17 cellular contexts compared by ENCODE assay signal in the genomic region with DNA sequence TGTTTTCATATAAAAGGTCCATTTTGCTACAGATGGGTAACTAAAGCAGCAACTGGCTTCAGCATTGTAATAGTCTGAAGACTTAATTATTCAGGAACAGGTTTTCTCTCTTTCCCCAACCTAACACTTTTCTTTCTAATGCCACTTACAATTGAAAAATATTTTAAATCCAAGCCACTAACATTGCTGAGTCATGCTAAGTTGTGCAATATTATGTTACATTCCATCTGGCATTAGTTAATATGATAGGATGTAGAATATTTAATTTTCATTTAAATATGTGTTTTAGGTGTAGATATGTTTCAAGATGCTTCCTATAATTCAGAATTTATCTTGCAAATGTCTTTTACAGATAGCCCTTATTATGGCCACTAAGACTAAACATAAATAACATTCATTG.
DNase-seq lines count a peak whose midpoint lies in the region; ATAC-seq and TF ChIP-seq lines count a peak whose summit lies in the region.
"Had no signal": no experiment of that assay in that cellular context is flagged by ENCODE, and none has a peak within 500 bp of the region (broad histone marks: within the 10 kb centered on the region; RNA-seq: fewer than 3 reads in every experiment).

No MANE protein-coding gene starts in this region.

- H3K4me3 Mint-ChIP-seq in activated T-cell treated with anti-CD3 and anti-CD28 coated beads, Interleukin-2, amount 50 U/mL, for 72 hours, result no peak overlapping the region

- DNase-seq in HFF-Myc (ENCODE audit: extremely low read depth, low read depth) (peak; percentile 46), amniotic epithelial cell (ENCODE audit: low read depth) (peak; percentile 76), foreskin fibroblast (peak; percentile 43 to 78), Right ventricle myocardium superior (no peak), esophagus squamous epithelium (lab: John Stamatoyannopoulos, UW) (no peak)
- DNase-seq in activated T-cell treated with anti-CD3 and anti-CD28 coated beads, Interleukin-2, amount 50 U/mL, for 72 hours, result no peak
- DNase-seq in activated CD8-positive, alpha-beta memory T cell treated with anti-CD3 and anti-CD28 coated beads, Interleukin-2, amount 50 U/mL, for 48 hours, result no peak
- DNase-seq: activated CD4-positive, alpha-beta T cell treated with anti-CD3 and anti-CD28 coated beads, Interleukin-2, amount 50 U/mL, for 1 hour; activated gamma-delta T cell; stimulated activated CD4-positive, alpha-beta T cell treated with anti-CD3 and anti-CD28 coated beads, Interleukin-4, amount 100 ng/mL, for 1 hour; stimulated activated naive CD4-positive, alpha-beta T cell; T-helper 1 cell had no signal

- no peaks in the 10 kb centered on the region for H3K9me3 Mint-ChIP-seq in activated T-cell treated with anti-CD3 and anti-CD28 coated beads, Interleukin-2, amount 50 U/mL, for 72 hours

- H3K4me1 Mint-ChIP-seq in activated T-cell treated with anti-CD3 and anti-CD28 coated beads, Interleukin-2, amount 50 U/mL, for 72 hours (ENCODE audit: low read depth), result no peaks in the 10 kb centered on the region

- intact Hi-C loops in Right ventricle myocardium superior (cut with DNase I), result no loop called here
- intact Hi-C loops in esophagus squamous epithelium (cut with DNase I), result no loop called here

- no peak overlapping the region for H3K4me3 ChIP-seq in ACC112 (ENCODE audit: low read depth, low read length)
- no peak overlapping the region for H3K4me3 ChIP-seq in HFF-Myc (replicated peaks; ENCODE audit: low read depth, low read length)
- H3K4me3 ChIP-seq in foreskin fibroblast (ENCODE audit: low read depth in 1 of 2, low read length in 2 of 2), result no peak overlapping the region
- no peak overlapping the region for H3K4me3 ChIP-seq in esophagus squamous epithelium
- H3K4me3 ChIP-seq: esophagus muscularis mucosa, prostate gland, vagina had no signal

- H3K36me3 ChIP-seq in ACC112 (ENCODE audit: insufficient read depth, low read length) (peaks cover 4% of the 10 kb centered on the region), esophagus squamous epithelium (no peaks in the 10 kb centered on the region)
- H3K36me3 ChIP-seq: esophagus muscularis mucosa, prostate gland, vagina had no signal

- no peak overlapping the region for H3K27ac Mint-ChIP-seq in activated T-cell treated with anti-CD3 and anti-CD28 coated beads, Interleukin-2, amount 50 U/mL, for 72 hours

- ATAC-seq in activated T-cell treated with anti-CD3 and anti-CD28 coated beads, Interleukin-2, amount 50 U/mL, for 72 hours (replicated peaks in 1 of 2), result no peak
- ATAC-seq in Right ventricle myocardium superior (ENCODE audit: poor library complexity), result no peak

- peak overlapping the region; percentile 9 for H2AFZ ChIP-seq in ACC112 (ENCODE audit: low read length, unreplicated experiment)

- TF ChIP-seq POLR2A in esophagus squamous epithelium (IDR thresholded peaks at IDR 0.05), result no peak

- H3K27ac ChIP-seq in ACC112 (ENCODE audit: low read depth, low read length) (peak overlapping the region; percentile 38), esophagus squamous epithelium (no peak overlapping the region)
- H3K27ac ChIP-seq: C4-2B, esophagus muscularis mucosa, prostate gland, vagina had no signal

- no peak for TF ChIP-seq CTCF in HFF-Myc (IDR thresholded peaks at IDR 0.05; ENCODE audit: low read depth, low read length, missing control alignments)
- no peak for TF ChIP-seq CTCF in foreskin fibroblast (IDR thresholded peaks at IDR 0.05; ENCODE audit: low read depth, low read length)
- no peak for TF ChIP-seq CTCF in esophagus squamous epithelium (IDR thresholded peaks at IDR 0.05)

- H3K9me3 ChIP-seq in esophagus squamous epithelium, result no peaks in the 10 kb centered on the region
- H3K9me3 ChIP-seq: esophagus muscularis mucosa, prostate gland, vagina had no signal

- H3K4me1 ChIP-seq in ACC112 (ENCODE audit: control insufficient read depth, insufficient read depth, low read length, unreplicated experiment), result peaks cover 21% of the 10 kb centered on the region
- no peaks in the 10 kb centered on the region for H3K4me1 ChIP-seq in esophagus squamous epithelium
- H3K4me1 ChIP-seq: esophagus muscularis mucosa, prostate gland, vagina had no signal

- H3K27me3 Mint-ChIP-seq in activated T-cell treated with anti-CD3 and anti-CD28 coated beads, Interleukin-2, amount 50 U/mL, for 72 hours (ENCODE audit: low read depth), result no peaks in the 10 kb centered on the region

- H3K36me3 Mint-ChIP-seq in activated T-cell treated with anti-CD3 and anti-CD28 coated beads, Interleukin-2, amount 50 U/mL, for 72 hours (ENCODE audit: insufficient read depth in 2 of 2), result no peaks in the 10 kb centered on the region

- H3K27me3 ChIP-seq in ACC112 (ENCODE audit: insufficient read depth, low read length) (no peaks in the 10 kb centered on the region), esophagus squamous epithelium (no peaks in the 10 kb centered on the region)
- H3K27me3 ChIP-seq: esophagus muscularis mucosa, vagina had no signal

- no peaks in the 10 kb centered on the region for H3K79me2 ChIP-seq in ACC112 (ENCODE audit: control insufficient read depth, insufficient read depth, low read length, unreplicated experiment)

Comparison
In these comparisons a context has a peak if more than half of its experiments do, and no peak if none do; other contexts are left out.
1. DNase-seq: peak in HFF-Myc (single experiment), amniotic epithelial cell (single experiment) and foreskin fibroblast (2 of 2); none in activated T-cell treated with anti-CD3 and anti-CD28 coated beads, Interleukin-2, amount 50 U/mL, for 72 hours (0 of 2), activated CD8-positive, alpha-beta memory T cell treated with anti-CD3 and anti-CD28 coated beads, Interleukin-2, amount 50 U/mL, for 48 hours (single experiment), Right ventricle myocardium superior (single experiment) and esophagus squamous epithelium (single experiment).